Comparison of ENCODE assay signal across 11 cellular contexts in the genomic region with DNA sequence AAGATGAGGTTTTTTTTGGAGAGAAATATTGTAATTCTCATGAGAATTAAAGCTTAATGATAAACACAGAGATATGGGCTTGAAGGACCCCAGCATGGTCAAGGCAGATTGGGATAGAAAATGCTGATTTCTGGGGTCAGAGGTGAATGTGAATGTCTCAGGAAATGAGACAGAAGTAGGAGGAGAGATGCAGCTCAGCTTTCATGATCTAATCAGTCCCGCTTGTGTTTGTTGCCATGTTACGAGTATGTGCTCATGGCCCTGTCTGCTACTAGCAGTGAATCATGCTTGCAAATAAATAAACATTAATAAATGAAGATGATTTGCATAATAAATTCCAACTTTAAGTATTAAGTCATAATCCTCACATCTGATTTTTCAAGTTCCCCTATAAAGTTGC. TPM values are rescaled to one million over a fixed set of nuclear protein-coding genes. Genes with fewer than 3 reads are reported as not detected.
DNase-seq lines count a peak whose midpoint lies in the region; TF ChIP-seq lines count a peak whose summit lies in the region.
"Had no signal": no experiment of that assay in that cellular context is flagged by ENCODE, and none has a peak within 500 bp of the region (broad histone marks: within the 10 kb centered on the region; RNA-seq: fewer than 3 reads in every experiment).

No MANE protein-coding gene starts in this region.

- peak; percentile 23 for DNase-seq in activated CD4-positive, alpha-beta T cell treated with anti-CD3 and anti-CD28 coated beads for 48 hours
- DNase-seq in activated CD4-positive, alpha-beta T cell treated with anti-CD3 and anti-CD28 coated beads, Interleukin-2, amount 10 ng/mL, durations not matched to agents 7 days and 5 days, result no peak
- DNase-seq in NCI-H226 (peak; percentile 81), cardiac fibroblast (ENCODE audit: low read depth in 2 of 2) (peak; percentile 70 to 89), osteoblast (ENCODE audit: insufficient read length, low spot score, missing footprints) (peak; percentile 34), Caco-2 (no peak), NCI-H2107 treated with DMSO at 0.1 percent for 48 hours (lab: John Stamatoyannopoulos, UW; ENCODE audit: unreplicated experiment) (no peak), MV-4-11 (lab: John Stamatoyannopoulos, UW) (no peak)
- DNase-seq: adrenal gland had no signal

- H3K4me3 ChIP-seq in cardiac fibroblast (replicated peaks in 1 of 2; ENCODE audit: low read depth in 2 of 2, low read length in 2 of 2) (no peak overlapping the region), osteoblast (ENCODE audit: insufficient read depth, low read length) (no peak overlapping the region), Caco-2 (ENCODE audit: low read depth, low read length) (no peak overlapping the region)
- H3K4me3 ChIP-seq: adrenal gland, gastroesophageal sphincter had no signal

- no peaks in the 10 kb centered on the region for H3K36me3 ChIP-seq in osteoblast (ENCODE audit: insufficient read depth, low read length)
- H3K36me3 ChIP-seq in Caco-2 (ENCODE audit: control insufficient read depth, insufficient read depth, low read length), result no peaks in the 10 kb centered on the region
- H3K36me3 ChIP-seq: adrenal gland, gastroesophageal sphincter had no signal

- H3K36me3 Mint-ChIP-seq in activated CD4-positive, alpha-beta T cell treated with anti-CD3 and anti-CD28 coated beads, Interleukin-2, amount 10 ng/mL, durations not matched to agents 7 days and 5 days (ENCODE audit: low read depth), result peaks cover 2% of the 10 kb centered on the region
- no peaks in the 10 kb centered on the region for H3K36me3 Mint-ChIP-seq in Caco-2 (ENCODE audit: insufficient read depth, unreplicated experiment)

- H3K4me2 ChIP-seq in osteoblast (ENCODE audit: insufficient read depth, low read length), result no peak overlapping the region

- H3K27ac Mint-ChIP-seq in activated CD4-positive, alpha-beta T cell treated with anti-CD3 and anti-CD28 coated beads, Interleukin-2, amount 10 ng/mL, durations not matched to agents 7 days and 5 days, result no peak overlapping the region
- H3K27ac Mint-ChIP-seq in Caco-2 (ENCODE audit: unreplicated experiment), result no peak overlapping the region

- CTCF ChIA-PET in activated CD4-positive, alpha-beta T cell treated with anti-CD3 and anti-CD28 coated beads, Interleukin-2, amount 10 ng/mL, durations not matched to agents 7 days and 5 days (lab: Charles Lee), result interaction anchor here (1.1 to 1.9 kb wide), 3 partner anchors 8 to 23 kb away, joined by 6 to 9 read pairs (median 6); a partner anchor contains a TSS
- CTCF ChIA-PET in Caco-2 (lab: Charles Lee), result interaction anchor here (2.4 kb wide), 1 partner anchor 34 kb away, joined by 6 read pairs; no protein-coding TSS in a partner anchor

- H3K9me3 ChIP-seq in osteoblast (ENCODE audit: low read depth, low read length) (no peaks in the 10 kb centered on the region), Caco-2 (no peaks in the 10 kb centered on the region)
- H3K9me3 ChIP-seq: adrenal gland, gastroesophageal sphincter had no signal

- H3K27ac ChIP-seq in osteoblast (ENCODE audit: low read depth, low read length), result peak overlapping the region; percentile 58
- H3K27ac ChIP-seq: adrenal gland, gastroesophageal sphincter, VCaP had no signal

- intact Hi-C loops in Caco-2 (cut with micrococcal nuclease; ENCODE audit: unreplicated experiment), result no loop called here

- H3K79me2 ChIP-seq in osteoblast (ENCODE audit: insufficient read depth, low read length), result no peaks in the 10 kb centered on the region

- H3K27me3 ChIP-seq in osteoblast (ENCODE audit: insufficient read depth, low read length), result no peaks in the 10 kb centered on the region
- H3K27me3 ChIP-seq in Caco-2 (replicated peaks; ENCODE audit: control insufficient read depth, insufficient read depth, low read length), result no peaks in the 10 kb centered on the region
- H3K27me3 ChIP-seq: adrenal gland had no signal

- no TSS peak for BruUV-seq in Caco-2 (replicated peaks; lab: Mats Ljungman, UMichigan)

- H4K20me1 ChIP-seq in osteoblast (ENCODE audit: insufficient read depth, low read length), result no peaks in the 10 kb centered on the region

- no peak for TF ChIP-seq CTCF in cardiac fibroblast (IDR thresholded peaks at IDR 0.05; ENCODE audit: low read depth, low read length)
- TF ChIP-seq CTCF in osteoblast (IDR thresholded peaks at IDR 0.05; ENCODE audit: extremely low read depth, low read depth, low read length), result no peak
- no peak for TF ChIP-seq CTCF in Caco-2 (IDR thresholded peaks at IDR 0.05; ENCODE audit: insufficient read depth in 1 of 2, low read depth in 1 of 2, low read length in 1 of 2, severe bottlenecking in 1 of 2, unreplicated experiment in 1 of 2)

- no peak overlapping the region for H2AFZ ChIP-seq in osteoblast (ENCODE audit: low read length)

- H3K4me1 Mint-ChIP-seq in activated CD4-positive, alpha-beta T cell treated with anti-CD3 and anti-CD28 coated beads, Interleukin-2, amount 10 ng/mL, durations not matched to agents 7 days and 5 days, result peaks cover 18% of the 10 kb centered on the region
- peaks cover 12% of the 10 kb centered on the region for H3K4me1 Mint-ChIP-seq in Caco-2 (ENCODE audit: low read depth, unreplicated experiment)

- POLR2A ChIA-PET in activated CD4-positive, alpha-beta T cell treated with anti-CD3 and anti-CD28 coated beads, Interleukin-2, amount 10 ng/mL, durations not matched to agents 7 days and 5 days (lab: Charles Lee), result interaction anchor here (0.5 kb wide), 1 partner anchor 30 kb away, joined by 3 read pairs; no protein-coding TSS in a partner anchor
- POLR2A ChIA-PET in Caco-2 (lab: Charles Lee), result no interaction called here

- H3K9me3 Mint-ChIP-seq in activated CD4-positive, alpha-beta T cell treated with anti-CD3 and anti-CD28 coated beads, Interleukin-2, amount 10 ng/mL, durations not matched to agents 7 days and 5 days, result no peaks in the 10 kb centered on the region
- H3K9me3 Mint-ChIP-seq in Caco-2 (ENCODE audit: unreplicated experiment), result no peaks in the 10 kb centered on the region

- no peaks in the 10 kb centered on the region for H3K27me3 Mint-ChIP-seq in activated CD4-positive, alpha-beta T cell treated with anti-CD3 and anti-CD28 coated beads, Interleukin-2, amount 10 ng/mL, durations not matched to agents 7 days and 5 days
- H3K27me3 Mint-ChIP-seq in Caco-2 (ENCODE audit: insufficient read depth, unreplicated experiment), result no peaks in the 10 kb centered on the region

- H3K4me1 ChIP-seq in osteoblast (ENCODE audit: insufficient read depth, low read length), result peaks cover 20% of the 10 kb centered on the region
- H3K4me1 ChIP-seq in Caco-2, result peaks cover 21% of the 10 kb centered on the region
- H3K4me1 ChIP-seq: adrenal gland, gastroesophageal sphincter had no signal

- H3K4me3 Mint-ChIP-seq in activated CD4-positive, alpha-beta T cell treated with anti-CD3 and anti-CD28 coated beads, Interleukin-2, amount 10 ng/mL, durations not matched to agents 7 days and 5 days, result no peak overlapping the region
- H3K4me3 Mint-ChIP-seq in Caco-2 (ENCODE audit: unreplicated experiment), result no peak overlapping the region

RNA-seq across cellular contexts. Expression of a gene that starts 23.0 kb away (rescaled TPM):
- 10 to 100 TPM; 17.8 to 21.2 TPM for total RNA-seq in activated CD4-positive, alpha-beta T cell treated with anti-CD3 and anti-CD28 coated beads, Interleukin-2, amount 10 ng/mL, durations not matched to agents 7 days and 5 days
- total RNA-seq in osteoblast (47.1 and 56.5 TPM in 2 replicates), Caco-2 (2022) (53.3 and 61.2 TPM in 2 replicates)

RNA-seq across cellular contexts. Expression of a gene that starts 51.9 kb away (rescaled TPM):
- total RNA-seq in activated CD4-positive, alpha-beta T cell treated with anti-CD3 and anti-CD28 coated beads, Interleukin-2, amount 10 ng/mL, durations not matched to agents 7 days and 5 days, result 10 to 100 TPM; 55.8 to 69.5 TPM
- total RNA-seq in osteoblast (32.7 and 35.5 TPM in 2 replicates), Caco-2 (2022) (57.4 and 60.4 TPM in 2 replicates)

Comparison
In these comparisons a context has a peak if more than half of its experiments do, and no peak if none do; other contexts are left out.
1. DNase-seq: peak in activated CD4-positive, alpha-beta T cell treated with anti-CD3 and anti-CD28 coated beads for 48 hours (single experiment), NCI-H226 (single experiment), cardiac fibroblast (2 of 2) and osteoblast (single experiment); none in activated CD4-positive, alpha-beta T cell treated with anti-CD3 and anti-CD28 coated beads, Interleukin-2, amount 10 ng/mL, durations not matched to agents 7 days and 5 days (single experiment), Caco-2 (0 of 2), NCI-H2107 treated with DMSO at 0.1 percent for 48 hours (single experiment) and MV-4-11 (single experiment).